Comparison of ENCODE assay signal across 19 cellular contexts in the genomic region with DNA sequence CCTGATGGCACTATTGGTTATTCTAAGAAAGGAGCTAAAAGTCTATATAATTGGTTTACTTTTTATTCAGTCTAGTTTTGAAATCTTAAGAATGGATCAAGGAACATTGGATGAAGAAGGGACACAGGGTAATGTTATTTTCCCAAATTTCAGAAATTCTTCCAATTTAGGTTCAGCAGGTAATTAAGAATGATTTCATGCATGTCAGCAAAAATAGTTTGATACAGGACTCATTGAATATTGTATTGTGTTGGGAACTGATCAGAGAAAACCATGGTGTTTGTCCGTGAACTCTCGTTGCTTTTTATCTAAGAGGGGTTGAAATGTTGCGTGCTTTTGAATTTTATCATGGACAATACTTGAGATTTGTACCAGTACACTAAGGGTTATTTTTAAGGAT. TPM values are rescaled to one million over a fixed set of nuclear protein-coding genes. Genes with fewer than 3 reads are reported as not detected.
"Had no signal": no experiment of that assay in that cellular context is flagged by ENCODE, and none has a peak within 500 bp of the region (broad histone marks: within the 10 kb centered on the region; RNA-seq: fewer than 3 reads in every experiment).

No MANE protein-coding gene starts in this region.

- DNase-seq: cerebellar nuclear complex; dorsolateral prefrontal cortex; effector CD4-positive, alpha-beta T cell; glutamatergic neuron; mesenchymal stem cell; naive thymus-derived CD4-positive, alpha-beta T cell; spleen; stimulated activated CD4-positive, alpha-beta T cell treated with anti-CD3 and anti-CD28 coated beads, Interleukin-4, amount 100 ng/mL, for 4 hours; stimulated activated naive CD8-positive, alpha-beta T cell treated with anti-CD3 and anti-CD28 coated beads, Interleukin-15, Interleukin-2, amounts not matched to agents 100 U/mL and 50 U/mL, for 24 hours; substantia nigra; upper lobe of left lung had no signal

- H2AFZ ChIP-seq: neural progenitor cell, parathyroid adenoma had no signal

- FAIRE-seq: keratinocyte, urothelium cell line had no signal

- H3K4me2 ChIP-seq: neural progenitor cell had no signal

- H3K27me3 ChIP-seq: dorsolateral prefrontal cortex, neural progenitor cell, spleen, testis, tibial nerve, upper lobe of left lung had no signal

- H3K36me3 ChIP-seq: neural progenitor cell, spleen, tibial nerve, upper lobe of left lung had no signal

- H3K27ac ChIP-seq: neural progenitor cell, parathyroid adenoma, testis, upper lobe of left lung had no signal

- H3K4me3 ChIP-seq: dorsolateral prefrontal cortex, neural progenitor cell, skin epidermis, spleen, testis, tibial nerve, upper lobe of left lung had no signal

- H3K9ac ChIP-seq: neural progenitor cell, parathyroid adenoma had no signal

- ATAC-seq: naive thymus-derived CD4-positive, alpha-beta T cell; stimulated activated memory B cell treated with anti-CD40 and anti-IgM and Interleukin-4, amounts not matched to agents 10 μg/mL and 1 μg/mL and 100 μg/mL, for 72 hours; stimulated activated naive CD8-positive, alpha-beta T cell treated with anti-CD3 and anti-CD28 coated beads, Interleukin-15, Interleukin-2, amounts not matched to agents 100 U/mL and 50 U/mL, for 24 hours had no signal

- H3K9me3 ChIP-seq: spleen, testis, tibial nerve, upper lobe of left lung had no signal

- H3K79me2 ChIP-seq: parathyroid adenoma had no signal

- H3K4me1 ChIP-seq: neural progenitor cell, parathyroid adenoma, spleen, testis, upper lobe of left lung had no signal

RNA-seq across cellular contexts. Expression of a gene that starts 58.6 kb away (rescaled TPM):
- polyA plus RNA-seq: naive thymus-derived CD4-positive, alpha-beta T cell had no signal
